In the genomic region with DNA sequence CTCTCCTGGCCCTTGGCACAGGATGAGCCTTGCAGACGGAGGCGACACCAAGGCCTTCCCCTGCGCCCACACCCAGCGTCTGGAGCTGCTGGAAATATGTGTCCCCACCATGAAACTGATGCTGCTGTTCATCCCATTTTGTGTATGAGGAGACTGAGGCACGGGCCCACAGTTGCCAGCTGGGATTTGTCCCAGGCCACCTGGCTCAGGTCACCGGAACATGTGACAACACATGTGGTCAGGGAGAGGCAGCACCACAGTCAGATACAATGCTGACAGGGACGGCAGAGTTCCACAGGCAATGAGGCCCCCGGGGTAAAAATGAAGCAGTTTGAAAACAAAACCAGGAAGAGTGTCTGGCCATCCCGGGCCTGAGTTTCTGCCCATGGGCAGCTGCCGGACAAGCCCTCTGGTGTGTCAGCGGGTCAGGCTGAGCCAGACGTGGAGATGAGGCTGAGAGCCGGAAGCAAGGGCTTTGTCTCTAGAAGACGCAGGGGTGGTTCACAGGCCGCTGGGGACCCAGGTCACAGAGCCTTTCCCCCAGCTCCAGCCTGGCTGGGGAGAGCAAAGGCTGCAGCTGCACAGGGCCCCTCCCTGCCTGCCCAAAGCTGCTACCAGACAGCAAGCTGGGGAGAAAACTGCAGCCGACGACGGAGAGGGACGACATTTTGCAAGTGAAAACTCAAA, we compare ENCODE assay signal across 14 cellular contexts.
DNase-seq lines count a peak whose midpoint lies in the region; ATAC-seq lines count a peak whose summit lies in the region.
"Had no signal": no experiment of that assay in that cellular context is flagged by ENCODE, and none has a peak within 500 bp of the region (broad histone marks: within the 10 kb centered on the region; RNA-seq: fewer than 3 reads in every experiment).

No MANE protein-coding gene starts in this region.

- H3K27ac ChIP-seq in neuronal stem cell (replicated peaks; ENCODE audit: low read length) (no peak overlapping the region), aorta (ENCODE audit: low read depth in 1 of 2, low read length in 2 of 2) (no peak overlapping the region)
- H3K27ac ChIP-seq: SJSA1 had no signal

- CTCF ChIA-PET in activated naive CD4-positive, alpha-beta T cell treated with anti-CD3 and anti-CD28 coated beads for 36 hours (lab: Charles Lee) = no interaction called here

- no peak overlapping the region for H3K9ac ChIP-seq in neuronal stem cell (ENCODE audit: low read depth, low read length, poor library complexity)

- no peak overlapping the region for H3K27ac Mint-ChIP-seq in activated naive CD4-positive, alpha-beta T cell treated with anti-CD3 and anti-CD28 coated beads for 36 hours
- H3K27ac Mint-ChIP-seq: activated naive CD8-positive, alpha-beta T cell treated with anti-CD3 and anti-CD28 coated beads, Interleukin-2, amount 50 U/mL, for 24 hours; naive B cell had no signal

- intact Hi-C loops in activated naive CD4-positive, alpha-beta T cell treated with anti-CD3 and anti-CD28 coated beads for 36 hours (cut with micrococcal nuclease) = no loop called here
- intact Hi-C loops in Right ventricle myocardium superior (cut with DNase I) = no loop called here
- intact Hi-C loops in aorta (cut with DNase I) = no loop called here

- H2BK120ac ChIP-seq in neuronal stem cell (ENCODE audit: low read depth, low read length) = no peak overlapping the region

- peak overlapping the region; percentile 97 for H2AFZ ChIP-seq in neuronal stem cell (ENCODE audit: low read length)

- no peak overlapping the region for H2BK5ac ChIP-seq in neuronal stem cell (ENCODE audit: low read length)

- DNase-seq in activated naive CD4-positive, alpha-beta T cell treated with anti-CD3 and anti-CD28 coated beads for 36 hours = peak; percentile 0
- DNase-seq in activated naive CD4-positive, alpha-beta T cell (lab: John Stamatoyannopoulos, UW) = no peak
- DNase-seq in Right ventricle myocardium superior = peak; percentile 45
- DNase-seq in neuronal stem cell (ENCODE audit: low spot score) = no peak
- peak; percentile 41 to 68 for DNase-seq in aorta
- DNase-seq in effector CD4-positive, alpha-beta T cell = no peak
- DNase-seq: activated naive CD8-positive, alpha-beta T cell treated with anti-CD3 and anti-CD28 coated beads, Interleukin-2, amount 50 U/mL, for 24 hours; naive B cell; NCI-H524; stimulated activated CD4-positive, alpha-beta T cell treated with anti-CD3 and anti-CD28 coated beads, Interleukin-1b, Interleukin-23, amount 100 ng/mL, for 48 hours; stimulated activated naive CD8-positive, alpha-beta T cell treated with anti-CD3 and anti-CD28 coated beads, Interleukin-15, Interleukin-2, amounts not matched to agents 100 U/mL and 50 U/mL, for 24 hours had no signal

- H3K27me3 ChIP-seq in neuronal stem cell (ENCODE audit: control insufficient read depth in 3 of 3, insufficient read depth in 3 of 3, low read depth in 1 of 3, low read length in 3 of 3) (peaks cover 0 to 7% (median 0%) of the 10 kb centered on the region in 3 experiments), aorta (ENCODE audit: control insufficient read depth in 1 of 2, insufficient read depth in 2 of 2, low read length in 1 of 2) (no peaks in the 10 kb centered on the region)

- no peaks in the 10 kb centered on the region for H3K36me3 Mint-ChIP-seq in activated naive CD4-positive, alpha-beta T cell treated with anti-CD3 and anti-CD28 coated beads for 36 hours (ENCODE audit: low read depth)

- H3K9me3 ChIP-seq in neuronal stem cell (replicated peaks in 1 of 2; ENCODE audit: control insufficient read depth in 2 of 2, insufficient read depth in 1 of 2, low read depth in 1 of 2, low read length in 2 of 2) (peaks cover 0 to 2% of the 10 kb centered on the region in 2 donors), aorta (ENCODE audit: control insufficient read depth, low read length) (no peaks in the 10 kb centered on the region)

- H3K4me1 ChIP-seq in neuronal stem cell (ENCODE audit: control insufficient read depth in 2 of 2, insufficient read depth in 1 of 2, low read depth in 1 of 2, low read length in 2 of 2) (peaks cover 10 to 33% of the 10 kb centered on the region in 2 donors), aorta (ENCODE audit: control insufficient read depth in 1 of 2, insufficient read depth in 2 of 2, low read length in 2 of 2) (no peaks in the 10 kb centered on the region)
- H3K4me1 ChIP-seq: SJSA1 had no signal

- no peaks in the 10 kb centered on the region for H3K79me1 ChIP-seq in neuronal stem cell (ENCODE audit: low read depth, low read length)

- H3K4ac ChIP-seq in neuronal stem cell (ENCODE audit: low read length) = no peak overlapping the region

- no peaks in the 10 kb centered on the region for H3K27me3 Mint-ChIP-seq in activated naive CD4-positive, alpha-beta T cell treated with anti-CD3 and anti-CD28 coated beads for 36 hours (ENCODE audit: low read depth)
- H3K27me3 Mint-ChIP-seq: activated naive CD8-positive, alpha-beta T cell treated with anti-CD3 and anti-CD28 coated beads, Interleukin-2, amount 50 U/mL, for 24 hours had no signal

- no peak overlapping the region for H4K91ac ChIP-seq in neuronal stem cell (ENCODE audit: low read depth, low read length, poor library complexity)

- ATAC-seq in Right ventricle myocardium superior (ENCODE audit: poor library complexity) (no peak), aorta (ENCODE audit: low FRiP score) (no peak), GM18511 (IDR thresholded peaks at IDR 0.05; ENCODE audit: unreplicated experiment) (no peak), GM21786 (IDR thresholded peaks at IDR 0.05; ENCODE audit: unreplicated experiment) (no peak)
- ATAC-seq: activated naive CD8-positive, alpha-beta T cell treated with anti-CD3 and anti-CD28 coated beads, Interleukin-2, amount 50 U/mL, for 24 hours; stimulated activated naive CD8-positive, alpha-beta T cell treated with anti-CD3 and anti-CD28 coated beads, Interleukin-15, Interleukin-2, amounts not matched to agents 100 U/mL and 50 U/mL, for 24 hours had no signal

- no peak overlapping the region for H3K4me2 ChIP-seq in neuronal stem cell (ENCODE audit: insufficient read depth, low read length, poor library complexity, severe bottlenecking)

- no peak overlapping the region for H2BK15ac ChIP-seq in neuronal stem cell (ENCODE audit: low read length)

- H3K36me3 ChIP-seq in neuronal stem cell (replicated peaks in 1 of 2; ENCODE audit: control insufficient read depth in 2 of 2, insufficient read depth in 2 of 2, low read length in 2 of 2) = no peaks in the 10 kb centered on the region
- no peaks in the 10 kb centered on the region for H3K36me3 ChIP-seq in aorta (ENCODE audit: control insufficient read depth in 1 of 2, insufficient read depth in 2 of 2, low read length in 1 of 2)
- H3K36me3 ChIP-seq: SJSA1 had no signal

- no CpG with 5 or more reads among the region's 19 CpGs for WGBS in neuronal stem cell (ENCODE audit: extremely low coverage in 2 of 2, insufficient read length in 2 of 2, insufficient replicate concordance in 1 of 2), 2 donors
- 92% methylated on average over 19 of the region's 19 CpGs for WGBS in aorta, 2 donors

- H3K14ac ChIP-seq in neuronal stem cell (ENCODE audit: low read length) = no peak overlapping the region

- no peaks in the 10 kb centered on the region for H3K9me3 Mint-ChIP-seq in activated naive CD4-positive, alpha-beta T cell treated with anti-CD3 and anti-CD28 coated beads for 36 hours
- H3K9me3 Mint-ChIP-seq: activated naive CD8-positive, alpha-beta T cell treated with anti-CD3 and anti-CD28 coated beads, Interleukin-2, amount 50 U/mL, for 24 hours had no signal

- no peak overlapping the region for H4K8ac ChIP-seq in neuronal stem cell (ENCODE audit: low read depth, low read length)

- H3K18ac ChIP-seq in neuronal stem cell (ENCODE audit: low read length) = peak overlapping the region; percentile 66

- H3K4me3 Mint-ChIP-seq in activated naive CD4-positive, alpha-beta T cell treated with anti-CD3 and anti-CD28 coated beads for 36 hours = no peak overlapping the region
- H3K4me3 Mint-ChIP-seq: activated naive CD8-positive, alpha-beta T cell treated with anti-CD3 and anti-CD28 coated beads, Interleukin-2, amount 50 U/mL, for 24 hours had no signal

- no peaks in the 10 kb centered on the region for H3K4me1 Mint-ChIP-seq in activated naive CD4-positive, alpha-beta T cell treated with anti-CD3 and anti-CD28 coated beads for 36 hours (ENCODE audit: low read depth)

- no peak overlapping the region for H3K23ac ChIP-seq in neuronal stem cell (ENCODE audit: low read depth, low read length, poor library complexity)

- H3K4me3 ChIP-seq in neuronal stem cell (ENCODE audit: low read length in 2 of 2) (no peak overlapping the region), aorta (ENCODE audit: low read length in 2 of 2) (no peak overlapping the region)
- H3K4me3 ChIP-seq: SJSA1 had no signal

- H2AK5ac ChIP-seq in neuronal stem cell (ENCODE audit: low read depth, low read length) = no peak overlapping the region

- no peak overlapping the region for H2BK12ac ChIP-seq in neuronal stem cell (ENCODE audit: low read length)

Comparison
In these comparisons a context has a peak if more than half of its experiments do, and no peak if none do; other contexts are left out.
1. DNase-seq: peak in activated naive CD4-positive, alpha-beta T cell treated with anti-CD3 and anti-CD28 coated beads for 36 hours (single experiment), Right ventricle myocardium superior (single experiment) and aorta (2 of 2); none in activated naive CD4-positive, alpha-beta T cell (0 of 4), neuronal stem cell (single experiment) and effector CD4-positive, alpha-beta T cell (single experiment).